ENCODE assay signal across 12 cellular contexts in the genomic region with DNA sequence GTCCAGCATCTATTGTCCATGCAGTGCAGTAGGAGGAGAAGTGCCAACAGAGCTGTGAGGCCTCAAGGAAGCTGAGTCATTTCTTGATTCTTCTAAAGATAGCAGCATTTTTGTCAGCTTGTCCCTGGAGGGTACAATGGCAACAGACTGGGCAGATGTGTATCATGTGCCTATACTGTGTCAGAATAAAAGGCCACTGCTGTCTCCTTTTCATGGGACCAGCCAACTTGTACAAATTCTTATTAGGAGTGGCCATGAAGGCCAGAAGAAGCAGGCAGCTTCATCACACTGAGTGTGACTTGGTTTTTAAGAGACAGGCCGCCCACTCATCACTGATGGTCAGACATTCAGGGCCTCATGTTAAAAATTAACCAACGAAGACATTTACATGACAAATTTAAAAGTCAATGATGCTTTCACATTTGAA.
DNase-seq lines count a peak whose midpoint lies in the region; ATAC-seq, FAIRE-seq and TF ChIP-seq lines count a peak whose summit lies in the region.
"Had no signal": no experiment of that assay in that cellular context is flagged by ENCODE, and none has a peak within 500 bp of the region (broad histone marks: within the 10 kb centered on the region; RNA-seq: fewer than 3 reads in every experiment).

No MANE protein-coding gene starts in this region.

- no peak overlapping the region for H3K4me3 Mint-ChIP-seq in immature natural killer cell
- H3K4me3 Mint-ChIP-seq: dendritic cell treated with granulocyte-macrophage colony-stimulating factor and Interleukin-4, amounts not matched to agents 40 ng/mL and 50 ng/mL, for 4 days; nephron progenitor cell; T-helper 1 cell treated with Interleukin-12 subunit alpha and Interleukin-12 subunit beta and Interleukin-4 antibody, amounts not matched to agents 30 μg/mL and 1 μg/mL, for 36 hours had no signal

- WGBS in GM23248 (ENCODE audit: low coverage in 1 of 2, low lambda C conversion rate in 2 of 2, missing lambda C conversion rate in 2 of 2), 2 experiments, result 73 to 74% methylated on average over 2 of the region's 2 CpGs

- FAIRE-seq in D721Med (lab: Jason Lieb, UNC), result no peak

- no peaks in the 10 kb centered on the region for H3K9me3 ChIP-seq in GM23248 (ENCODE audit: low read depth)
- H3K9me3 ChIP-seq: stomach had no signal

- no peaks in the 10 kb centered on the region for H3K9me2 ChIP-seq in GM23248 (ENCODE audit: insufficient read depth)

- H3K9me3 Mint-ChIP-seq in immature natural killer cell, result peaks cover 0 to 5% (median 0%) of the 10 kb centered on the region in 6 donors
- H3K9me3 Mint-ChIP-seq: dendritic cell treated with granulocyte-macrophage colony-stimulating factor and Interleukin-4, amounts not matched to agents 40 ng/mL and 50 ng/mL, for 4 days; nephron progenitor cell; T-helper 1 cell treated with Interleukin-12 subunit alpha and Interleukin-12 subunit beta and Interleukin-4 antibody, amounts not matched to agents 30 μg/mL and 1 μg/mL, for 36 hours had no signal

- H3K27me3 Mint-ChIP-seq in immature natural killer cell (ENCODE audit: low read depth in 3 of 3), result no peaks in the 10 kb centered on the region
- H3K27me3 Mint-ChIP-seq: dendritic cell treated with granulocyte-macrophage colony-stimulating factor and Interleukin-4, amounts not matched to agents 40 ng/mL and 50 ng/mL, for 4 days had no signal

- in situ Hi-C loops in GM23248 (cut with MboI), result no loop called here

- no peaks in the 10 kb centered on the region for H3K4me1 Mint-ChIP-seq in immature natural killer cell
- H3K4me1 Mint-ChIP-seq: nephron progenitor cell had no signal

- H3K4me3 ChIP-seq in GM23248 (peak overlapping the region; percentile 15), fibroblast of villous mesenchyme (ENCODE audit: low read depth, low read length) (no peak overlapping the region)
- H3K4me3 ChIP-seq: stomach had no signal

- TF ChIP-seq CTCF in fibroblast of villous mesenchyme (IDR thresholded peaks at IDR 0.05; ENCODE audit: insufficient read depth, low read depth, low read length) (no peak), D721Med (IDR thresholded peaks at IDR 0.05; ENCODE audit: insufficient read depth, missing control alignments) (no peak)

- no peak overlapping the region for H3K9ac ChIP-seq in GM23248

- peaks cover 39% of the 10 kb centered on the region for H3F3A ChIP-seq in GM23248 (ENCODE audit: insufficient read depth)

- H3K79me2 ChIP-seq in GM23248 (ENCODE audit: insufficient read depth), result no peaks in the 10 kb centered on the region

- H3K4me1 ChIP-seq in GM23248 (ENCODE audit: insufficient read depth), result peaks cover 42% of the 10 kb centered on the region

- H3K36me3 Mint-ChIP-seq in immature natural killer cell, result no peaks in the 10 kb centered on the region

- H3K27ac ChIP-seq in GM23248, result peak overlapping the region; percentile 61
- H3K27ac ChIP-seq: stomach had no signal

- DNase-seq in GM23248, result peak; percentile 90
- peak; percentile 11 for DNase-seq in fibroblast of villous mesenchyme (ENCODE audit: low read depth)
- DNase-seq in activated gamma-delta T cell treated with Interleukin-2 at 50 U/mL for 16 hours, result no peak
- DNase-seq in immature natural killer cell, result no peak
- no peak for DNase-seq in ecto neural progenitor cell (ENCODE audit: low spot score)
- no peak for DNase-seq in D721Med (ENCODE audit: insufficient read length, low spot score)
- DNase-seq: nephron progenitor cell, stomach had no signal

- H4K20me1 ChIP-seq in GM23248 (ENCODE audit: insufficient read depth), result no peaks in the 10 kb centered on the region

- no peak overlapping the region for H2AFZ ChIP-seq in GM23248

- H3K36me3 ChIP-seq in GM23248 (ENCODE audit: low read depth), result no peaks in the 10 kb centered on the region
- H3K36me3 ChIP-seq: stomach had no signal

- H3K27me3 ChIP-seq in GM23248 (replicated peaks; ENCODE audit: insufficient read depth), result no peaks in the 10 kb centered on the region
- H3K27me3 ChIP-seq: stomach had no signal

- no peak overlapping the region for H3K27ac Mint-ChIP-seq in immature natural killer cell
- H3K27ac Mint-ChIP-seq: dendritic cell treated with granulocyte-macrophage colony-stimulating factor and Interleukin-4, amounts not matched to agents 40 ng/mL and 50 ng/mL, for 4 days; nephron progenitor cell; T-helper 1 cell treated with Interleukin-12 subunit alpha and Interleukin-12 subunit beta and Interleukin-4 antibody, amounts not matched to agents 30 μg/mL and 1 μg/mL, for 36 hours had no signal

- ATAC-seq in GM18508 (IDR thresholded peaks at IDR 0.05; ENCODE audit: insufficient read depth, unreplicated experiment), result peak; percentile 90
- peak; percentile 96 for ATAC-seq in HG03571 (IDR thresholded peaks at IDR 0.05; ENCODE audit: unreplicated experiment)

- peak overlapping the region; percentile 56 for H3K4me2 ChIP-seq in GM23248 (ENCODE audit: unreplicated experiment)

Comparison
In these comparisons a context has a peak if more than half of its experiments do, and no peak if none do; other contexts are left out.
1. DNase-seq: peak in GM23248 (single experiment) and fibroblast of villous mesenchyme (single experiment); none in activated gamma-delta T cell treated with Interleukin-2 at 50 U/mL for 16 hours (single experiment), immature natural killer cell (0 of 3), ecto neural progenitor cell (single experiment) and D721Med (single experiment).